In genomic region chr11:76977791-76978190, GRCh38 we compare ENCODE assay signal across 36 cellular contexts. TPM values are rescaled to one million over a fixed set of nuclear protein-coding genes. Genes with fewer than 3 reads are reported as not detected.
"Had no signal": no experiment of that assay in that cellular context is flagged by ENCODE, and none has a peak within 500 bp of the region (broad histone marks: within the 10 kb centered on the region; RNA-seq: fewer than 3 reads in every experiment).

No MANE protein-coding gene starts in this region.

- ATAC-seq: activated CD4-positive, CD25-positive, alpha-beta regulatory T cell treated with anti-CD3 and anti-CD28 coated beads, Interleukin-2, amount 50 U/mL, for 24 hours; activated CD8-positive, alpha-beta T cell treated with anti-CD3 and anti-CD28 coated beads for 36 hours; activated T-cell treated with anti-CD3 and anti-CD28 coated beads, Interleukin-2, amount 50 U/mL, for 4 hours; activated T-helper 17 cell treated with anti-CD3 and anti-CD28 coated beads, Interleukin-2, amount 50 U/mL, for 72 hours; effector memory CD8-positive, alpha-beta T cell; foreskin keratinocyte; gastrocnemius medialis; heart left ventricle; T-helper 17 cell had no signal

- H3K27me3 ChIP-seq: brain microvascular endothelial cell, esophagus muscularis mucosa, foreskin keratinocyte, gastrocnemius medialis, heart left ventricle had no signal

- H3K4me1 ChIP-seq: foreskin keratinocyte, gastrocnemius medialis, heart left ventricle had no signal

- H3K4me1 Mint-ChIP-seq: activated B cell treated with CpG ODN at 0.5 μM for 24 hours; activated T-helper 17 cell treated with anti-CD3 and anti-CD28 coated beads, Interleukin-2, amount 50 U/mL, for 72 hours; central memory CD8-positive, alpha-beta T cell had no signal

- H3K27ac ChIP-seq: brain microvascular endothelial cell, esophagus muscularis mucosa, foreskin keratinocyte, gastrocnemius medialis, heart left ventricle, WERI-Rb-1 had no signal

- DNase-seq: activated B cell treated with CpG ODN at 0.5 μM for 24 hours; activated CD4-positive, alpha-beta T cell treated with anti-CD3 and anti-CD28 coated beads for 48 hours; activated CD8-positive, alpha-beta memory T cell treated with anti-CD3 and anti-CD28 coated beads for 24 hours; activated CD8-positive, alpha-beta T cell treated with anti-CD3 and anti-CD28 coated beads for 36 hours; activated effector memory CD4-positive, alpha-beta T cell treated with Interleukin-2 at 50 U/mL for 16 hours; activated gamma-delta T cell treated with Interleukin-2 at 50 U/mL for 16 hours; activated naive CD4-positive, alpha-beta T cell treated with anti-CD3 and anti-CD28 coated beads, Interleukin-2, amount 50 U/mL, for 16 hours; activated naive CD4-positive, alpha-beta T cell treated with Interleukin-2 at 50 U/mL for 16 hours; activated T-cell treated with anti-CD3 and anti-CD28 coated beads, Interleukin-2, amount 50 U/mL, for 4 hours; amniotic stem cell; anterior cingulate cortex; brain microvascular endothelial cell; cortex of kidney; dermis blood vessel endothelial cell; effector CD4-positive, alpha-beta T cell; effector memory CD8-positive, alpha-beta T cell; erythroblast; foreskin keratinocyte; gastrocnemius medialis; glutamatergic neuron; heart left ventricle; T-helper 1 cell; T-helper 17 cell; T1000; WERI-Rb-1 had no signal

- H3K27me3 Mint-ChIP-seq: activated B cell treated with CpG ODN at 0.5 μM for 24 hours; activated CD8-positive, alpha-beta T cell treated with anti-CD3 and anti-CD28 coated beads for 36 hours; activated naive CD8-positive, alpha-beta T cell; activated T-helper 17 cell treated with anti-CD3 and anti-CD28 coated beads, Interleukin-2, amount 50 U/mL, for 72 hours; central memory CD8-positive, alpha-beta T cell; effector memory CD8-positive, alpha-beta T cell; T-helper 17 cell had no signal

- H3K36me3 ChIP-seq: brain microvascular endothelial cell, gastrocnemius medialis, WERI-Rb-1 had no signal

- H3K27ac Mint-ChIP-seq: activated B cell treated with CpG ODN at 0.5 μM for 24 hours; activated CD8-positive, alpha-beta T cell treated with anti-CD3 and anti-CD28 coated beads for 36 hours; activated naive CD8-positive, alpha-beta T cell; activated T-helper 17 cell treated with anti-CD3 and anti-CD28 coated beads, Interleukin-2, amount 50 U/mL, for 72 hours; effector memory CD8-positive, alpha-beta T cell; T-helper 17 cell; T-helper 2 cell treated with Interferon-gamma antibody and Interleukin-4, amounts not matched to agents 5 μg/mL and 100 μg/mL, for 36 hours had no signal

- FAIRE-seq: astrocyte, bronchial epithelial cell, colon had no signal

- H3K9me3 ChIP-seq: esophagus muscularis mucosa, gastrocnemius medialis, heart left ventricle had no signal

- H3K4me3 ChIP-seq: esophagus muscularis mucosa, gastrocnemius medialis, heart left ventricle had no signal

- H3K4me3 Mint-ChIP-seq: activated B cell treated with CpG ODN at 0.5 μM for 24 hours; activated CD8-positive, alpha-beta T cell treated with anti-CD3 and anti-CD28 coated beads for 36 hours; activated naive CD8-positive, alpha-beta T cell; activated T-cell treated with anti-CD3 and anti-CD28 coated beads, Interleukin-2, amount 50 U/mL, for 4 hours; activated T-helper 17 cell treated with anti-CD3 and anti-CD28 coated beads, Interleukin-2, amount 50 U/mL, for 72 hours; central memory CD8-positive, alpha-beta T cell; effector memory CD8-positive, alpha-beta T cell; T-helper 17 cell; T-helper 2 cell treated with Interferon-gamma antibody and Interleukin-4, amounts not matched to agents 5 μg/mL and 100 μg/mL, for 36 hours had no signal

- H3K9me3 Mint-ChIP-seq: activated T-helper 17 cell treated with anti-CD3 and anti-CD28 coated beads, Interleukin-2, amount 50 U/mL, for 72 hours; central memory CD8-positive, alpha-beta T cell; effector memory CD8-positive, alpha-beta T cell had no signal

RNA-seq across cellular contexts. Expression of gene B3GNT6, which starts 56.4 kb away (rescaled TPM):
- total RNA-seq: activated B cell treated with CpG ODN at 0.5 μM for 24 hours; activated CD8-positive, alpha-beta T cell treated with anti-CD3 and anti-CD28 coated beads for 36 hours; activated T-cell treated with anti-CD3 and anti-CD28 coated beads, Interleukin-2, amount 50 U/mL, for 4 hours; activated T-helper 17 cell treated with anti-CD3 and anti-CD28 coated beads, Interleukin-2, amount 50 U/mL, for 72 hours; astrocyte; cardiac septum; cerebellum; dermis blood vessel endothelial cell; foreskin keratinocyte; heart left ventricle; T-helper 17 cell had no signal
- polyA plus RNA-seq: foreskin keratinocyte, heart left ventricle had no signal
